ENCODE assay signal across 15 cellular contexts in genomic region chr13:94479559-94480095, GRCh38. TPM values are rescaled to one million over a fixed set of nuclear protein-coding genes. Genes with fewer than 3 reads are reported as not detected.
DNase-seq lines count a peak whose midpoint lies in the region; ATAC-seq and TF ChIP-seq lines count a peak whose summit lies in the region.
"Had no signal": no experiment of that assay in that cellular context is flagged by ENCODE, and none has a peak within 500 bp of the region (broad histone marks: within the 10 kb centered on the region; RNA-seq: fewer than 3 reads in every experiment).

Gene DCT, minus strand, starts transcription at chr13:94479682. Its CDS starts 427 bp downstream, at chr13:94479255.

- peaks cover 2% of the 10 kb centered on the region for H3K27me3 Mint-ChIP-seq in glutamatergic neuron (ENCODE audit: unreplicated experiment)

- intact Hi-C loops in left ventricle myocardium inferior (cut with micrococcal nuclease): no loop called here
- intact Hi-C loops in Right ventricle myocardium superior (cut with DNase I): no loop called here

- no peak within 1 kb of the TSS for H3K4me3 Mint-ChIP-seq in glutamatergic neuron (ENCODE audit: unreplicated experiment)

- H3K4me1 ChIP-seq in left ventricle myocardium inferior: no peaks in the 10 kb centered on the region
- H3K4me1 ChIP-seq: thyroid gland had no signal

- no peaks in the 10 kb centered on the region for H3K36me3 ChIP-seq in left ventricle myocardium inferior
- H3K36me3 ChIP-seq: brain microvascular endothelial cell, thyroid gland had no signal

- no peaks in the 10 kb centered on the region for H3K9me3 ChIP-seq in left ventricle myocardium inferior (replicated peaks)
- H3K9me3 ChIP-seq: thyroid gland had no signal

- DNase-seq in left ventricle myocardium inferior: no peak
- no peak for DNase-seq in Right ventricle myocardium superior
- DNase-seq in NCI-H2227 treated with DMSO at 0.1 percent for 48 hours (lab: John Stamatoyannopoulos, UW): peak; percentile 9
- no peak for DNase-seq in glutamatergic neuron
- DNase-seq in NCI-H2029 treated with DMSO at 0.1 percent for 48 hours (lab: John Stamatoyannopoulos, UW): no peak
- no peak for DNase-seq in GM10266 (ENCODE audit: extremely low spot score)
- DNase-seq in ecto neural progenitor cell (ENCODE audit: low spot score): no peak
- DNase-seq: brain microvascular endothelial cell, Calu3, hippocampal formation, SW 1271, thyroid gland had no signal

- no peaks in the 10 kb centered on the region for H3K27me3 ChIP-seq in left ventricle myocardium inferior (ENCODE audit: low read depth)
- H3K27me3 ChIP-seq: brain microvascular endothelial cell, thyroid gland had no signal

- ATAC-seq in Right ventricle myocardium superior (ENCODE audit: poor library complexity): no peak
- ATAC-seq in HG02840 (IDR thresholded peaks at IDR 0.05; ENCODE audit: low FRiP score, unreplicated experiment): no peak

- H3K4me1 Mint-ChIP-seq in glutamatergic neuron (ENCODE audit: low read depth, unreplicated experiment): peaks cover 27% of the 10 kb centered on the region

- peak within 1 kb of the TSS; percentile 89 for H3K27ac Mint-ChIP-seq in glutamatergic neuron (ENCODE audit: unreplicated experiment)

- H3K9me3 Mint-ChIP-seq in glutamatergic neuron (ENCODE audit: unreplicated experiment): peaks cover 9% of the 10 kb centered on the region

- peak within 1 kb of the TSS; percentile 16 for H3K27ac ChIP-seq in left ventricle myocardium inferior (replicated peaks)
- H3K27ac ChIP-seq: brain microvascular endothelial cell, thyroid gland, VCaP had no signal

- H3K36me3 Mint-ChIP-seq in glutamatergic neuron (ENCODE audit: unreplicated experiment): no peaks in the 10 kb centered on the region

- H3K4me3 ChIP-seq in left ventricle myocardium inferior: no peak within 1 kb of the TSS
- H3K4me3 ChIP-seq: thyroid gland had no signal

- no peak for TF ChIP-seq CTCF in left ventricle myocardium inferior (IDR thresholded peaks at IDR 0.05; ENCODE audit: borderline replicate concordance)
- no peak for TF ChIP-seq CTCF in glutamatergic neuron (IDR thresholded peaks at IDR 0.05; ENCODE audit: partially characterized antibody, unreplicated experiment)
- no peak for TF ChIP-seq CTCF in GM10266 (IDR thresholded peaks at IDR 0.05; ENCODE audit: control insufficient read depth, insufficient read depth, low read depth, missing control alignments)

RNA-seq across cellular contexts. Expression of gene DCT, which starts in this region (rescaled TPM):
- total RNA-seq in left ventricle myocardium inferior: 0.16 TPM
- 0.22 TPM for total RNA-seq in Right ventricle myocardium superior
- 0.07 TPM for total RNA-seq in glutamatergic neuron (ENCODE audit: unreplicated experiment)
- total RNA-seq: Calu3, dermis microvascular lymphatic vessel endothelial cell had no signal
